ENCODE assay signal across 8 cellular contexts in genomic region chr17:47742319-47743181, GRCh38. TPM values are rescaled to one million over a fixed set of nuclear protein-coding genes. Genes with fewer than 3 reads are reported as not detected.
A peak's percentile ranks its signal among the peaks of the same experiment; 100 is the strongest.
DNase-seq lines count a peak whose midpoint lies in the region; ATAC-seq and TF ChIP-seq lines count a peak whose summit lies in the region.

No MANE protein-coding gene starts in this region.

- H3K4me3 Mint-ChIP-seq in CD4-positive, alpha-beta memory T cell = peak overlapping the region in 5 of 8 donors; percentile 12 to 80 (median 61)
- no peak overlapping the region for H3K4me3 Mint-ChIP-seq in activated CD4-positive, alpha-beta memory T cell treated with anti-CD3 and anti-CD28 coated beads for 36 hours

- H3K27ac Mint-ChIP-seq in CD4-positive, alpha-beta memory T cell = peak overlapping the region in 4 of 7 donors; percentile 17 to 81 (median 60)
- peak overlapping the region; percentile 75 for H3K27ac Mint-ChIP-seq in activated CD4-positive, alpha-beta memory T cell treated with anti-CD3 and anti-CD28 coated beads for 36 hours

- H3K27ac ChIP-seq in CD4-positive, alpha-beta memory T cell (ENCODE audit: low read depth, low read length) = no peak overlapping the region
- H3K27ac ChIP-seq in tibial nerve (no peak overlapping the region), coronary artery (no peak overlapping the region)

- H3K4me1 Mint-ChIP-seq in CD4-positive, alpha-beta memory T cell = peaks cover 18 to 40% (median 28%) of the 10 kb centered on the region in 4 donors
- H3K4me1 Mint-ChIP-seq in activated CD4-positive, alpha-beta memory T cell treated with anti-CD3 and anti-CD28 coated beads for 36 hours (ENCODE audit: low read depth) = peaks cover 42% of the 10 kb centered on the region

- DNase-seq in CD4-positive, alpha-beta memory T cell = peak in 4 of 5 donors; percentile 39 to 48 (median 42)
- DNase-seq in Kasumi-1 (lab: John Stamatoyannopoulos, UW) (peak; percentile 33 to 45), glomerular visceral epithelial cell (ENCODE audit: extremely low spot score) (peak; percentile 15), tibial nerve (ENCODE audit: low spot score in 2 of 2) (no peak), coronary artery (ENCODE audit: low spot score) (no peak), MV-4-11 (lab: John Stamatoyannopoulos, UW) (no peak)
- DNase-seq in activated CD4-positive, alpha-beta memory T cell treated with anti-CD3 and anti-CD28 coated beads for 36 hours = peak; percentile 48

- WGBS in tibial nerve, 2 donors = 26 to 27% methylated on average over 24 to 26 of the region's 26 CpGs

- H3K27me3 ChIP-seq in CD4-positive, alpha-beta memory T cell (ENCODE audit: insufficient read depth, low read length) = no peaks in the 10 kb centered on the region
- peaks cover 0 to 43% of the 10 kb centered on the region in 2 donors for H3K27me3 ChIP-seq in tibial nerve

- no peak overlapping the region for H3K4me3 ChIP-seq in CD4-positive, alpha-beta memory T cell (ENCODE audit: low read length in 2 of 2)
- no peak overlapping the region for H3K4me3 ChIP-seq in tibial nerve
- no peak overlapping the region for H3K4me3 ChIP-seq in coronary artery

- peaks cover 9% of the 10 kb centered on the region for H3K36me3 ChIP-seq in CD4-positive, alpha-beta memory T cell (ENCODE audit: insufficient read depth, low read length)
- no peaks in the 10 kb centered on the region for H3K36me3 ChIP-seq in tibial nerve

- CTCF ChIA-PET in CD4-positive, alpha-beta memory T cell (lab: Charles Lee; ENCODE audit: partially characterized antibody) = interaction anchor here (0.9 to 8.4 kb wide), 12 partner anchors 9 to 94 kb away, joined by 3 to 92 read pairs (median 6); partner anchors contain the start of genes TBKBP1 and TBX21
- CTCF ChIA-PET in activated CD4-positive, alpha-beta memory T cell treated with anti-CD3 and anti-CD28 coated beads for 36 hours (lab: Charles Lee) = interaction anchor here (0.6 to 6.3 kb wide), 11 partner anchors 10 to 148 kb away, joined by 3 to 81 read pairs (median 4); partner anchors contain the start of gene TBX21

- intact Hi-C loops in CD4-positive, alpha-beta memory T cell (cut with micrococcal nuclease) = loop anchor here (1.0 kb wide), 2 partner anchors 43 to 78 kb away; no protein-coding TSS in a partner anchor
- intact Hi-C loops in activated CD4-positive, alpha-beta memory T cell treated with anti-CD3 and anti-CD28 coated beads for 36 hours (cut with micrococcal nuclease) = loop anchor here (5.0 kb wide), 2 partner anchors 60 to 80 kb away; no protein-coding TSS in a partner anchor

- no peak for TF ChIP-seq POLR2A in tibial nerve (IDR thresholded peaks at IDR 0.05)

- POLR2A ChIA-PET in CD4-positive, alpha-beta memory T cell (lab: Charles Lee; ENCODE audit: partially characterized antibody) = interaction anchor here (0.7 to 2.4 kb wide), 7 partner anchors 10 to 79 kb away, joined by 3 to 22 read pairs (median 6); partner anchors contain the start of gene TBX21
- POLR2A ChIA-PET in activated CD4-positive, alpha-beta memory T cell treated with anti-CD3 and anti-CD28 coated beads for 36 hours (lab: Charles Lee) = interaction anchor here (0.8 to 1.1 kb wide), 2 partner anchors 49 to 55 kb away, joined by 3 to 4 read pairs; no protein-coding TSS in a partner anchor

- H3K9me3 Mint-ChIP-seq in CD4-positive, alpha-beta memory T cell = no peaks in the 10 kb centered on the region
- no peaks in the 10 kb centered on the region for H3K9me3 Mint-ChIP-seq in activated CD4-positive, alpha-beta memory T cell treated with anti-CD3 and anti-CD28 coated beads for 36 hours

- H3K9me3 ChIP-seq in CD4-positive, alpha-beta memory T cell (ENCODE audit: control insufficient read depth in 1 of 2, low read length in 2 of 2) = no peaks in the 10 kb centered on the region
- H3K9me3 ChIP-seq in tibial nerve = no peaks in the 10 kb centered on the region

- H3K4me1 ChIP-seq in CD4-positive, alpha-beta memory T cell (ENCODE audit: insufficient read depth, low read length) = peaks cover 35% of the 10 kb centered on the region
- no peaks in the 10 kb centered on the region for H3K4me1 ChIP-seq in tibial nerve

- TF ChIP-seq CTCF in tibial nerve (IDR thresholded peaks at IDR 0.05) = peak in 3 of 5 experiments; percentile 10 to 44 (median 24)
- no peak for TF ChIP-seq CTCF in coronary artery (IDR thresholded peaks at IDR 0.05)

- no peak for TF ChIP-seq EP300 in tibial nerve (IDR thresholded peaks at IDR 0.05)

- no peaks in the 10 kb centered on the region for H3K27me3 Mint-ChIP-seq in CD4-positive, alpha-beta memory T cell
- no peaks in the 10 kb centered on the region for H3K27me3 Mint-ChIP-seq in activated CD4-positive, alpha-beta memory T cell treated with anti-CD3 and anti-CD28 coated beads for 36 hours

- peaks cover 0 to 27% of the 10 kb centered on the region in 2 donors for H3K36me3 Mint-ChIP-seq in CD4-positive, alpha-beta memory T cell
- peaks cover 62% of the 10 kb centered on the region for H3K36me3 Mint-ChIP-seq in activated CD4-positive, alpha-beta memory T cell treated with anti-CD3 and anti-CD28 coated beads for 36 hours

- ATAC-seq in GM18907 (IDR thresholded peaks at IDR 0.05; ENCODE audit: unreplicated experiment) = no peak

RNA-seq across cellular contexts. Expression of gene TBX21, which starts 9.5 kb away (rescaled TPM):
- total RNA-seq in CD4-positive, alpha-beta memory T cell = 10 to 100 TPM; 15.8 to 17.9 TPM
- polyA plus RNA-seq in CD4-positive, alpha-beta memory T cell = 10 to 100 TPM in 1 of 2 donors, 1 to 10 TPM in 1; 6.8 to 11.5 TPM
- total RNA-seq in activated CD4-positive, alpha-beta memory T cell treated with anti-CD3 and anti-CD28 coated beads for 36 hours = 10 to 100 TPM; 57.7 to 58.2 TPM
- total RNA-seq in tibial nerve = 1 to 10 TPM in 3 of 4 donors, not detected in 1; 1.9 to 3.3 (median 2.1) TPM

RNA-seq across cellular contexts. Expression of gene TBKBP1, which starts 48.6 kb away (rescaled TPM):
- 1 to 10 TPM; 6.7 to 7.4 TPM for total RNA-seq in CD4-positive, alpha-beta memory T cell
- polyA plus RNA-seq in CD4-positive, alpha-beta memory T cell = under 1 TPM; 0.49 to 0.68 TPM
- total RNA-seq in activated CD4-positive, alpha-beta memory T cell treated with anti-CD3 and anti-CD28 coated beads for 36 hours = 10 to 100 TPM; 11.3 to 13.0 TPM
- total RNA-seq in tibial nerve = 10 to 100 TPM in 2 of 4 donors, 1 to 10 TPM in 2; 6.3 to 24.6 (median 9.8) TPM

Comparison
In these comparisons a context has a peak if more than half of its experiments do, and no peak if none do; other contexts are left out.
1. DNase-seq: peak in CD4-positive, alpha-beta memory T cell (4 of 5), Kasumi-1 (2 of 2), activated CD4-positive, alpha-beta memory T cell treated with anti-CD3 and anti-CD28 coated beads for 36 hours (single experiment) and glomerular visceral epithelial cell (single experiment); none in tibial nerve (0 of 2), coronary artery (single experiment) and MV-4-11 (single experiment).